Comparison of ENCODE assay signal across 1 cellular context in genomic region chr11:47642099-47642855, GRCh38.
A peak's percentile ranks its signal among the peaks of the same experiment; 100 is the strongest.
TF ChIP-seq lines count a peak whose summit lies in the region.

Gene MTCH2 (minus strand): TSS chr11:47642559. CDS start chr11:47642465, 94 bp downstream.

TF ChIP-seq in HepG2, 621 proteins besides CTCF, POLR2A, EP300 and RAD21 (continued from another document and continues in another):
- no peak; the same call in 1 of the 2 replicates for TF ChIP-seq ZNF280B (CRISPR knock-in tag; IDR thresholded peaks at IDR 0.05; ENCODE audit: borderline replicate concordance)
- TF ChIP-seq ZNF770 (CRISPR knock-in tag; IDR thresholded peaks at IDR 0.05) = peak; percentile 80; the same call in 1 of the 2 replicates
- no peak; the same call in 1 of the 2 replicates for TF ChIP-seq THRA (CRISPR knock-in tag; IDR thresholded peaks at IDR 0.05; ENCODE audit: borderline replicate concordance)
- peak; percentile 10; the same call in 1 of the 2 replicates for TF ChIP-seq KDM6A (CRISPR knock-in tag; IDR thresholded peaks at IDR 0.05; ENCODE audit: low read depth)
- peak; percentile 86 for TF ChIP-seq MXD4 (CRISPR knock-in tag; IDR thresholded peaks at IDR 0.05)
- no peak for TF ChIP-seq SATB2 (CRISPR knock-in tag; IDR thresholded peaks at IDR 0.05)
- TF ChIP-seq HOMEZ (CRISPR knock-in tag; IDR thresholded peaks at IDR 0.05; ENCODE audit: low read depth) = no peak; the same call in none of the 2 replicates
- peak; percentile 72; the same call in 1 of the 2 replicates for TF ChIP-seq ZNF350 (CRISPR knock-in tag; IDR thresholded peaks at IDR 0.05; ENCODE audit: borderline replicate concordance, low read depth)
- no peak for TF ChIP-seq ZKSCAN5 (CRISPR knock-in tag; IDR thresholded peaks at IDR 0.05)
- 0 out of 2 replicates have a peak, but pooled peaks have one; percentile 25 for TF ChIP-seq ZNF12 (CRISPR knock-in tag; IDR thresholded peaks at IDR 0.05)
- no peak for TF ChIP-seq ZNF34 (CRISPR knock-in tag; IDR thresholded peaks at IDR 0.05; ENCODE audit: borderline replicate concordance)
- TF ChIP-seq GPN1 (CRISPR knock-in tag; IDR thresholded peaks at IDR 0.05; ENCODE audit: borderline replicate concordance) = peak; percentile 58; the same call in 1 of the 2 replicates
- peak; percentile 90 for TF ChIP-seq ZNF547 (CRISPR knock-in tag; IDR thresholded peaks at IDR 0.05)
- TF ChIP-seq FOSL1 (CRISPR knock-in tag; IDR thresholded peaks at IDR 0.05; ENCODE audit: borderline replicate concordance) = peak; percentile 13; the same call in 1 of the 2 replicates
- TF ChIP-seq ZNF883 (CRISPR knock-in tag; IDR thresholded peaks at IDR 0.05; ENCODE audit: not compliant biosample characterization) = peak; percentile 90
- TF ChIP-seq KAT2B (IDR thresholded peaks at IDR 0.05; ENCODE audit: borderline replicate concordance, low read depth, low read length) = no peak
- peak; percentile 80; the same call in 1 of the 2 replicates for TF ChIP-seq IRF9 (CRISPR knock-in tag; IDR thresholded peaks at IDR 0.05; ENCODE audit: borderline replicate concordance)
- no peak for TF ChIP-seq BRF2 (CRISPR knock-in tag; IDR thresholded peaks at IDR 0.05)
- no peak for TF ChIP-seq ZFYVE20 (CRISPR knock-in tag; IDR thresholded peaks at IDR 0.05; ENCODE audit: borderline replicate concordance, low read depth)
- no peak for TF ChIP-seq WIZ (CRISPR knock-in tag; IDR thresholded peaks at IDR 0.05)
- peak; percentile 93 for TF ChIP-seq ARID4A (CRISPR knock-in tag; IDR thresholded peaks at IDR 0.05; ENCODE audit: borderline replicate concordance)
- TF ChIP-seq ZBTB34 (CRISPR knock-in tag; IDR thresholded peaks at IDR 0.05) = no peak
- TF ChIP-seq POGK (CRISPR knock-in tag; conservative IDR thresholded peaks at IDR 0.05) = peak; percentile 97
- TF ChIP-seq ZNF503 (CRISPR knock-in tag; IDR thresholded peaks at IDR 0.05) = peak; percentile 59
- TF ChIP-seq ZXDC (CRISPR knock-in tag; IDR thresholded peaks at IDR 0.05) = no peak; the same call in 1 of the 2 replicates
- no peak for TF ChIP-seq CCAR2 (optimal IDR thresholded peaks at IDR 0.05; ENCODE audit: low read depth, low read length)
- no peak for TF ChIP-seq ZNF570 (CRISPR knock-in tag; IDR thresholded peaks at IDR 0.05; ENCODE audit: borderline replicate concordance)
- TF ChIP-seq ZNF484 (CRISPR knock-in tag; IDR thresholded peaks at IDR 0.05; ENCODE audit: borderline replicate concordance, low read depth) = no peak
- TF ChIP-seq ZNF775 (CRISPR knock-in tag; IDR thresholded peaks at IDR 0.05; ENCODE audit: borderline replicate concordance) = no peak
